Comparison of ENCODE assay signal across 10 cellular contexts in genomic region chr6:159959165-159959975, GRCh38. TPM values are rescaled to one million over a fixed set of nuclear protein-coding genes. Genes with fewer than 3 reads are reported as not detected.
DNase-seq lines count a peak whose midpoint lies in the region; ATAC-seq, FAIRE-seq and TF ChIP-seq lines count a peak whose summit lies in the region.
"Had no signal": no experiment of that assay in that cellular context is flagged by ENCODE, and none has a peak within 500 bp of the region (broad histone marks: within the 10 kb centered on the region; RNA-seq: fewer than 3 reads in every experiment).

No MANE protein-coding gene starts in this region.

- H3K27me3 ChIP-seq in ACC112 (ENCODE audit: insufficient read depth, low read length) (no peaks in the 10 kb centered on the region), right lobe of liver (no peaks in the 10 kb centered on the region)

- TF ChIP-seq CTCF in right lobe of liver (IDR thresholded peaks at IDR 0.05) (no peak), GM10248 (IDR thresholded peaks at IDR 0.05; ENCODE audit: control extremely low read depth, extremely low read depth, low read depth, missing control alignments) (no peak)

- peak overlapping the region; percentile 86 for H2AFZ ChIP-seq in ACC112 (ENCODE audit: low read length, unreplicated experiment)

- CTCF ChIA-PET in GM10248 (lab: Yijun Ruan, JAX) = interaction anchor here (1.1 to 1.7 kb wide), 3 partner anchors 10 to 17 kb away, joined by 3 to 6 read pairs (median 3); no protein-coding TSS in a partner anchor

- intact Hi-C loops in right lobe of liver (cut with DNase I) = no loop called here

- no peak for FAIRE-seq in RCC 7860 (lab: Jason Lieb, UNC)

- TF ChIP-seq POLR2A in right lobe of liver (IDR thresholded peaks at IDR 0.05) = no peak

- H3K79me2 ChIP-seq in ACC112 (ENCODE audit: control insufficient read depth, insufficient read depth, low read length, unreplicated experiment) = no peaks in the 10 kb centered on the region

- H3K9me3 ChIP-seq in right lobe of liver = no peaks in the 10 kb centered on the region

- DNase-seq in NCI-H524 (lab: John Stamatoyannopoulos, UW) (peak; percentile 91 to 97), right lobe of liver (no peak), SHP77 treated with DMSO at 0.1 percent for 48 hours (lab: John Stamatoyannopoulos, UW) (no peak), RCC 7860 (ENCODE audit: low spot score) (no peak), GM10248 (ENCODE audit: extremely low spot score) (no peak), GM19240 (ENCODE audit: insufficient read length, low spot score) (no peak)
- DNase-seq: activated CD4-positive, alpha-beta T cell treated with anti-CD3 and anti-CD28 coated beads for 1 hour; NCI-H1092 had no signal

- H3K27ac ChIP-seq in ACC112 (ENCODE audit: low read depth, low read length) = peak overlapping the region; percentile 19
- H3K27ac ChIP-seq in right lobe of liver = peak overlapping the region in 2 of 3 donors; percentile 35 to 59

- H3K4me3 ChIP-seq in ACC112 (ENCODE audit: low read depth, low read length) (no peak overlapping the region), right lobe of liver (no peak overlapping the region)

- WGBS in right lobe of liver (ENCODE audit: insufficient coverage, low coverage, low lambda C conversion rate, missing lambda C conversion rate) = 78% methylated on average over 6 of the region's 6 CpGs

- H3K36me3 ChIP-seq in ACC112 (ENCODE audit: insufficient read depth, low read length) (no peaks in the 10 kb centered on the region), right lobe of liver (no peaks in the 10 kb centered on the region)

- POLR2A ChIA-PET in GM10248 (lab: Yijun Ruan, JAX) = interaction anchor here (1.3 kb wide), 1 partner anchor 22 kb away, joined by 4 read pairs; no protein-coding TSS in a partner anchor

- peak; percentile 65 for ATAC-seq in GM21717 (IDR thresholded peaks at IDR 0.05; ENCODE audit: unreplicated experiment)
- ATAC-seq in right lobe of liver = peak; percentile 45 to 69 (median 54)

- H3K4me1 ChIP-seq in ACC112 (ENCODE audit: control insufficient read depth, insufficient read depth, low read length, unreplicated experiment) = peaks cover 23% of the 10 kb centered on the region
- no peaks in the 10 kb centered on the region for H3K4me1 ChIP-seq in right lobe of liver

RNA-seq across cellular contexts. Expression of gene IGF2R, which starts 9.5 kb away (rescaled TPM):
- total RNA-seq in right lobe of liver = 10 to 100 TPM; 50.3 to 81.0 (median 67.1) TPM

Comparison
In these comparisons a context has a peak if more than half of its experiments do, and no peak if none do; other contexts are left out.
1. DNase-seq: peak in NCI-H524 (2 of 2); none in right lobe of liver (0 of 3), SHP77 treated with DMSO at 0.1 percent for 48 hours (single experiment), RCC 7860 (single experiment), GM10248 (single experiment) and GM19240 (single experiment).